Comparison of ENCODE assay signal across 15 cellular contexts in genomic region chr21:29192999-29193563, GRCh38.
DNase-seq lines count a peak whose midpoint lies in the region; ATAC-seq, FAIRE-seq and TF ChIP-seq lines count a peak whose summit lies in the region.
"Had no signal": no experiment of that assay in that cellular context is flagged by ENCODE, and none has a peak within 500 bp of the region (broad histone marks: within the 10 kb centered on the region; RNA-seq: fewer than 3 reads in every experiment).

No MANE protein-coding gene starts in this region.

- H2AFZ ChIP-seq in OCI-LY3 (ENCODE audit: low read depth, low read length) (peak overlapping the region; percentile 75), osteoblast (ENCODE audit: low read length) (peak overlapping the region; percentile 79), HepG2 (ENCODE audit: low read length) (no peak overlapping the region)

- intact Hi-C loops in HepG2 (cut with micrococcal nuclease; ENCODE audit: unreplicated experiment): loop anchor here (10.0 kb wide), 1 partner anchor 102 kb away; the partner anchor contains the start of gene BACH1

- peaks cover 39% of the 10 kb centered on the region for H3K4me1 ChIP-seq in OCI-LY3 (ENCODE audit: low read length)
- peaks cover 41% of the 10 kb centered on the region for H3K4me1 ChIP-seq in osteoblast (ENCODE audit: insufficient read depth, low read length)
- H3K4me1 ChIP-seq in HepG2 (ENCODE audit: insufficient read depth, low read length): peaks cover 49% of the 10 kb centered on the region

- TF ChIP-seq EP300 in HepG2 (IDR thresholded peaks at IDR 0.05; ENCODE audit: low read depth in 2 of 2, low read length in 2 of 2) (no peak), HepG2 (CRISPR knock-in tag; IDR thresholded peaks at IDR 0.05; ENCODE audit: borderline replicate concordance) (no peak)

- POLR2A ChIA-PET in HepG2 (lab: Yijun Ruan, JAX): no interaction called here

- peak overlapping the region; percentile 97 for H3K27ac ChIP-seq in OCI-LY3 (ENCODE audit: low read length)
- H3K27ac ChIP-seq in osteoblast (ENCODE audit: low read depth, low read length): no peak overlapping the region
- no peak overlapping the region for H3K27ac ChIP-seq in HepG2 (ENCODE audit: extremely low read length, insufficient read depth, low read length)

- H3K4me2 ChIP-seq in OCI-LY3 (ENCODE audit: low read length) (peak overlapping the region; percentile 91), osteoblast (ENCODE audit: insufficient read depth, low read length) (no peak overlapping the region), HepG2 (ENCODE audit: low read depth, low read length) (no peak overlapping the region)

- H3K4me3 ChIP-seq in OCI-LY3 (ENCODE audit: low read length): peak overlapping the region; percentile 86
- H3K4me3 ChIP-seq in foreskin fibroblast (ENCODE audit: low read depth in 1 of 2, low read length in 2 of 2): peak overlapping the region in 1 of 2 donors; percentile 0
- no peak overlapping the region for H3K4me3 ChIP-seq in osteoblast (ENCODE audit: insufficient read depth, low read length)
- H3K4me3 ChIP-seq in HepG2 (replicated peaks in 1 of 3; ENCODE audit: insufficient read depth in 1 of 3, low read depth in 2 of 3, low read length in 3 of 3): no peak overlapping the region
- H3K4me3 ChIP-seq: gastroesophageal sphincter had no signal

- TF ChIP-seq CTCF in OCI-LY3 (IDR thresholded peaks at IDR 0.05; ENCODE audit: low read depth, low read length) (no peak), foreskin fibroblast (IDR thresholded peaks at IDR 0.05; ENCODE audit: low read depth, low read length) (no peak), osteoblast (IDR thresholded peaks at IDR 0.05; ENCODE audit: extremely low read depth, low read depth, low read length) (no peak), HepG2 (CRISPR knock-in tag; IDR thresholded peaks at IDR 0.05) (no peak)

- WGBS in HepG2 (ENCODE audit: low lambda C conversion rate): 92% methylated on average over 12 of the region's 12 CpGs

- peaks cover 5% of the 10 kb centered on the region for H3K36me3 ChIP-seq in OCI-LY3 (replicated peaks; ENCODE audit: low read depth, low read length)
- no peaks in the 10 kb centered on the region for H3K36me3 ChIP-seq in osteoblast (ENCODE audit: insufficient read depth, low read length)
- no peaks in the 10 kb centered on the region for H3K36me3 ChIP-seq in HepG2 (replicated peaks in 1 of 2; ENCODE audit: control insufficient read depth in 1 of 2, insufficient read depth in 2 of 2, low read length in 2 of 2)
- H3K36me3 ChIP-seq: gastroesophageal sphincter had no signal

- H3K79me2 ChIP-seq in OCI-LY3 (ENCODE audit: low read length) (peaks cover 34% of the 10 kb centered on the region), osteoblast (ENCODE audit: insufficient read depth, low read length) (no peaks in the 10 kb centered on the region), HepG2 (ENCODE audit: insufficient read depth, low read length) (no peaks in the 10 kb centered on the region)

- TF ChIP-seq POLR2A in erythroblast (IDR thresholded peaks at IDR 0.05; ENCODE audit: low read length): no peak
- TF ChIP-seq POLR2A in HepG2 (IDR thresholded peaks at IDR 0.05; ENCODE audit: insufficient read depth in 1 of 2, low read depth in 2 of 2, low read length in 2 of 2): no peak

- H4K20me1 ChIP-seq in OCI-LY3 (ENCODE audit: insufficient read depth, low read length) (no peaks in the 10 kb centered on the region), osteoblast (ENCODE audit: insufficient read depth, low read length) (no peaks in the 10 kb centered on the region), HepG2 (ENCODE audit: insufficient read depth, low read length) (no peaks in the 10 kb centered on the region)

- no peaks in the 10 kb centered on the region for H3K27me3 ChIP-seq in OCI-LY3 (ENCODE audit: low read depth, low read length)
- H3K27me3 ChIP-seq in osteoblast (ENCODE audit: insufficient read depth, low read length): no peaks in the 10 kb centered on the region
- no peaks in the 10 kb centered on the region; a peak in 1 of 5 replicates for H3K27me3 ChIP-seq in HepG2 (ENCODE audit: control insufficient read depth in 1 of 2, insufficient read depth in 2 of 2, low read length in 2 of 2)
- H3K27me3 ChIP-seq: gastroesophageal sphincter had no signal

- DNase-seq in EH (ENCODE audit: low read depth): peak; percentile 75
- DNase-seq in foreskin fibroblast: peak; percentile 51 to 73
- DNase-seq in osteoblast (ENCODE audit: insufficient read length, low spot score, missing footprints): no peak
- DNase-seq in erythroblast (lab: John Stamatoyannopoulos, UW): no peak
- DNase-seq in activated CD4-positive, CD25-positive, alpha-beta regulatory T cell treated with anti-CD3 and anti-CD28 coated beads, Interleukin-2, amount 50 U/mL, for 72 hours: no peak
- no peak for DNase-seq in urothelium cell line (ENCODE audit: low spot score)
- no peak for DNase-seq in HepG2 (ENCODE audit: low spot score)
- DNase-seq: activated CD4-positive, alpha-beta T cell treated with anti-CD3 and anti-CD28 coated beads, Interleukin-2, amount 50 U/mL, for 48 hours; CD4-positive, CD25-positive, alpha-beta regulatory T cell; effector memory CD8-positive, alpha-beta T cell; NCI-H1436; retina; RPMI8226 had no signal

- ATAC-seq in HepG2: no peak
- ATAC-seq: effector memory CD8-positive, alpha-beta T cell; gastroesophageal sphincter had no signal

- H3K9me3 ChIP-seq in OCI-LY3 (ENCODE audit: insufficient read depth, low read length) (peaks cover 2% of the 10 kb centered on the region; the same call in 1 of the 2 replicates), osteoblast (ENCODE audit: low read depth, low read length) (no peaks in the 10 kb centered on the region), HepG2 (ENCODE audit: low read length) (no peaks in the 10 kb centered on the region)
- H3K9me3 ChIP-seq: gastroesophageal sphincter had no signal

- in situ Hi-C loops in HepG2 (cut with HindIII; ENCODE audit: extremely low pct_ligation_motif_present, low pct_unique_long_range_greater_than_20kb): no loop called here

- H3K9ac ChIP-seq in OCI-LY3 (ENCODE audit: low read length) (peak overlapping the region; percentile 76), HepG2 (ENCODE audit: insufficient read depth, low read depth, low read length) (no peak overlapping the region)

- no TSS peak for BruUV-seq in HepG2 (replicated peaks; lab: Mats Ljungman, UMichigan)

- no peak for TF ChIP-seq RAD21 in HepG2 (CRISPR knock-in tag; IDR thresholded peaks at IDR 0.05)

- no peak for FAIRE-seq in urothelium cell line (lab: Jason Lieb, UNC)
- FAIRE-seq in HepG2 (lab: Jason Lieb, UNC): no peak

- CTCF ChIA-PET in HepG2 (lab: Yijun Ruan, JAX; ENCODE audit: low intra/inter-chr PET ratio, low total read pairs): no interaction called here

TF ChIP-seq in HepG2, 621 proteins besides CTCF, POLR2A, EP300 and RAD21:
- no peak for TF ChIP-seq TOE1 (CRISPR knock-in tag; IDR thresholded peaks at IDR 0.05)
- no peak for TF ChIP-seq KLF6 (CRISPR knock-in tag; IDR thresholded peaks at IDR 0.05)
- no peak for TF ChIP-seq ZNF768 (CRISPR knock-in tag; IDR thresholded peaks at IDR 0.05)
- no peak for TF ChIP-seq ARHGAP35 (CRISPR knock-in tag; IDR thresholded peaks at IDR 0.05; ENCODE audit: borderline replicate concordance)
- TF ChIP-seq NR2C2 (CRISPR knock-in tag; IDR thresholded peaks at IDR 0.05; ENCODE audit: borderline replicate concordance): no peak
- no peak for TF ChIP-seq ZFP41 (CRISPR knock-in tag; IDR thresholded peaks at IDR 0.05; ENCODE audit: borderline replicate concordance)

Comparison
In these comparisons a context has a peak if more than half of its experiments do, and no peak if none do; other contexts are left out.
1. DNase-seq: peak in EH (single experiment) and foreskin fibroblast (2 of 2); none in osteoblast (single experiment), erythroblast (0 of 2), activated CD4-positive, CD25-positive, alpha-beta regulatory T cell treated with anti-CD3 and anti-CD28 coated beads, Interleukin-2, amount 50 U/mL, for 72 hours (single experiment), urothelium cell line (single experiment) and HepG2 (single experiment).